In the genomic region with DNA sequence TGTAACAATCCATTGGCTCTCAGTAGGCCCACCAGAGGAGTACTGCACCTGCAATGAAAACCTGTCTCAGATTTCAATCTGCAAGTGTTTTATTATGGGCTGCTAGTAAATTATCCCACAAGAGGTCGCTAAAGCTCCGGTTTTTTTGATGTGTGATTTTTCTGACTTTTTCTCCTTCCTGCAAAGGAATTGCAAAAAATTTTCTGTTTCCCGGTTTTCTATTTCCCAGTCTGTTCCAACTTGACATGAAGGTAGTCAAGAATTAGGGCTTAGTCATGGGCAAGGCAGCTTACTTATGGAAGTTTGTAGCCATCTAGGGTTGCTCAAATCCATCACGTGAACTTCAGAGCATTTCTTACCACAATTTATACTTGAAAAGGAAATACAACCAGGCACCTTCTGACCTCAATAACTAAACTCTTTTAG, we compare ENCODE assay signal across 8 cellular contexts. TPM values are rescaled to one million over a fixed set of nuclear protein-coding genes. Genes with fewer than 3 reads are reported as not detected.
DNase-seq lines count a peak whose midpoint lies in the region; ATAC-seq, FAIRE-seq and TF ChIP-seq lines count a peak whose summit lies in the region.

No MANE protein-coding gene starts in this region.

- H3K27ac Mint-ChIP-seq in Calu3 (ENCODE audit: unreplicated experiment) (no peak overlapping the region), GM23338 (peak overlapping the region; percentile 57; the same call in 1 of the 2 replicates)

- H3K9me3 ChIP-seq in testis = no peaks in the 10 kb centered on the region

- H3K36me3 ChIP-seq in GM23338 (ENCODE audit: insufficient read depth) (no peaks in the 10 kb centered on the region), testis (ENCODE audit: low read depth, missing control alignments) (no peaks in the 10 kb centered on the region)

- DNase-seq in Calu3 (peak; percentile 8), GM23338 (ENCODE audit: low spot score) (peak; percentile 83), NCI-H446 treated with DMSO at 0.1 percent for 48 hours (lab: John Stamatoyannopoulos, UW) (peak; percentile 48), astrocyte of the cerebellum (ENCODE audit: low read depth) (peak; percentile 90), testis (no peak)

- in situ Hi-C loops in astrocyte of the cerebellum (cut with HindIII; ENCODE audit: low sequenced_read_pairs) = no loop called here

- no peak for TF ChIP-seq POLR2A in testis (IDR thresholded peaks at IDR 0.05)

- WGBS in testis, 2 donors = 8 to 10% methylated on average over 4 of the region's 4 CpGs

- no peaks in the 10 kb centered on the region for H3K27me3 ChIP-seq in GM23338 (ENCODE audit: insufficient read depth)
- H3K27me3 ChIP-seq in testis = no peaks in the 10 kb centered on the region

- H3K4me3 ChIP-seq in GM23338 = no peak overlapping the region
- no peak overlapping the region for H3K4me3 ChIP-seq in astrocyte of the cerebellum (ENCODE audit: low read depth, low read length)
- no peak overlapping the region for H3K4me3 ChIP-seq in testis

- H3K9me2 ChIP-seq in GM23338 (ENCODE audit: insufficient read depth) = no peaks in the 10 kb centered on the region; the same call in 1 of the 2 replicates

- intact Hi-C loops in Calu3 (cut with micrococcal nuclease; ENCODE audit: unreplicated experiment) = loop anchor here (5.0 to 10.0 kb wide), 4 partner anchors 129 to 389 kb away; no protein-coding TSS in a partner anchor
- intact Hi-C loops in testis (cut with DNase I; ENCODE audit: low total_unique reads) = loop anchor here (10.0 kb wide), 1 partner anchor 689 kb away; no protein-coding TSS in a partner anchor

- no peak for TF ChIP-seq CTCF in Calu3 (IDR thresholded peaks at IDR 0.05; ENCODE audit: unreplicated experiment)
- TF ChIP-seq CTCF in GM23338 (conservative IDR thresholded peaks at IDR 0.05; ENCODE audit: low read depth in 2 of 2) = peak; percentile 69 to 83
- peak; percentile 65 for TF ChIP-seq CTCF in astrocyte of the cerebellum (IDR thresholded peaks at IDR 0.05; ENCODE audit: low read depth, low read length, missing control alignments)
- TF ChIP-seq CTCF in testis (IDR thresholded peaks at IDR 0.05) = peak; percentile 38 to 71 (median 51)

- no peaks in the 10 kb centered on the region for H3F3A ChIP-seq in GM23338 (replicated peaks; ENCODE audit: low read depth)

- no peak overlapping the region for H3K4me2 ChIP-seq in GM23338

- no peaks in the 10 kb centered on the region for H3K4me1 Mint-ChIP-seq in Calu3 (ENCODE audit: low read depth, unreplicated experiment)
- H3K4me1 Mint-ChIP-seq in GM23338 = peaks cover 13% of the 10 kb centered on the region

- ATAC-seq in GM23338 (peak; percentile 81), GM21529 (IDR thresholded peaks at IDR 0.05; ENCODE audit: unreplicated experiment) (no peak), HG03342 (IDR thresholded peaks at IDR 0.05; ENCODE audit: unreplicated experiment) (no peak)

- CTCF ChIA-PET in Calu3 (lab: Charles Lee) = interaction anchor here (1.0 to 1.7 kb wide), 3 partner anchors 38 to 690 kb away, joined by 3 to 8 read pairs (median 4); no protein-coding TSS in a partner anchor

- H3K36me3 Mint-ChIP-seq in Calu3 (ENCODE audit: insufficient read depth, unreplicated experiment) (no peaks in the 10 kb centered on the region), GM23338 (ENCODE audit: low read depth) (no peaks in the 10 kb centered on the region)

- no peaks in the 10 kb centered on the region for H3K27me3 Mint-ChIP-seq in Calu3 (ENCODE audit: unreplicated experiment)
- H3K27me3 Mint-ChIP-seq in GM23338 (ENCODE audit: insufficient read depth, low read depth, poor library complexity) = no peaks in the 10 kb centered on the region

- no peaks in the 10 kb centered on the region for H4K20me1 ChIP-seq in GM23338 (replicated peaks; ENCODE audit: insufficient read depth)

- H3K4me1 ChIP-seq in GM23338 (ENCODE audit: insufficient read depth) = peaks cover 6% of the 10 kb centered on the region; the same call in 1 of the 2 replicates
- H3K4me1 ChIP-seq in testis = no peaks in the 10 kb centered on the region

- peak; percentile 96 for FAIRE-seq in islet of Langerhans (lab: Jason Lieb, UNC)

- H3K9me3 Mint-ChIP-seq in Calu3 (ENCODE audit: low read depth, unreplicated experiment) (no peaks in the 10 kb centered on the region), GM23338 (no peaks in the 10 kb centered on the region; the same call in 2 of the 3 replicates)

- BruUV-seq in Calu3 (replicated peaks; lab: Mats Ljungman, UMichigan) = no TSS peak

- no peak overlapping the region for H3K27ac ChIP-seq in GM23338 (ENCODE audit: low read depth)
- no peak overlapping the region for H3K27ac ChIP-seq in testis

- no peaks in the 10 kb centered on the region for H3K79me2 ChIP-seq in GM23338 (replicated peaks; ENCODE audit: insufficient read depth)

- no peak overlapping the region for H3K4me3 Mint-ChIP-seq in Calu3 (ENCODE audit: low read depth, unreplicated experiment)
- H3K4me3 Mint-ChIP-seq in GM23338 = no peak overlapping the region

- H2AFZ ChIP-seq in GM23338 = no peak overlapping the region

TF ChIP-seq in GM23338, 12 proteins besides CTCF, POLR2A, EP300 and RAD21:
- TF ChIP-seq ZNF114 (CRISPR knock-in tag; IDR thresholded peaks at IDR 0.05) (no peak), POLR2AphosphoS5 (IDR thresholded peaks at IDR 0.05; ENCODE audit: low read depth) (no peak), JUNB (IDR thresholded peaks at IDR 0.05; ENCODE audit: unreplicated experiment) (no peak)
- TF ChIP-seq, protein P1, sequence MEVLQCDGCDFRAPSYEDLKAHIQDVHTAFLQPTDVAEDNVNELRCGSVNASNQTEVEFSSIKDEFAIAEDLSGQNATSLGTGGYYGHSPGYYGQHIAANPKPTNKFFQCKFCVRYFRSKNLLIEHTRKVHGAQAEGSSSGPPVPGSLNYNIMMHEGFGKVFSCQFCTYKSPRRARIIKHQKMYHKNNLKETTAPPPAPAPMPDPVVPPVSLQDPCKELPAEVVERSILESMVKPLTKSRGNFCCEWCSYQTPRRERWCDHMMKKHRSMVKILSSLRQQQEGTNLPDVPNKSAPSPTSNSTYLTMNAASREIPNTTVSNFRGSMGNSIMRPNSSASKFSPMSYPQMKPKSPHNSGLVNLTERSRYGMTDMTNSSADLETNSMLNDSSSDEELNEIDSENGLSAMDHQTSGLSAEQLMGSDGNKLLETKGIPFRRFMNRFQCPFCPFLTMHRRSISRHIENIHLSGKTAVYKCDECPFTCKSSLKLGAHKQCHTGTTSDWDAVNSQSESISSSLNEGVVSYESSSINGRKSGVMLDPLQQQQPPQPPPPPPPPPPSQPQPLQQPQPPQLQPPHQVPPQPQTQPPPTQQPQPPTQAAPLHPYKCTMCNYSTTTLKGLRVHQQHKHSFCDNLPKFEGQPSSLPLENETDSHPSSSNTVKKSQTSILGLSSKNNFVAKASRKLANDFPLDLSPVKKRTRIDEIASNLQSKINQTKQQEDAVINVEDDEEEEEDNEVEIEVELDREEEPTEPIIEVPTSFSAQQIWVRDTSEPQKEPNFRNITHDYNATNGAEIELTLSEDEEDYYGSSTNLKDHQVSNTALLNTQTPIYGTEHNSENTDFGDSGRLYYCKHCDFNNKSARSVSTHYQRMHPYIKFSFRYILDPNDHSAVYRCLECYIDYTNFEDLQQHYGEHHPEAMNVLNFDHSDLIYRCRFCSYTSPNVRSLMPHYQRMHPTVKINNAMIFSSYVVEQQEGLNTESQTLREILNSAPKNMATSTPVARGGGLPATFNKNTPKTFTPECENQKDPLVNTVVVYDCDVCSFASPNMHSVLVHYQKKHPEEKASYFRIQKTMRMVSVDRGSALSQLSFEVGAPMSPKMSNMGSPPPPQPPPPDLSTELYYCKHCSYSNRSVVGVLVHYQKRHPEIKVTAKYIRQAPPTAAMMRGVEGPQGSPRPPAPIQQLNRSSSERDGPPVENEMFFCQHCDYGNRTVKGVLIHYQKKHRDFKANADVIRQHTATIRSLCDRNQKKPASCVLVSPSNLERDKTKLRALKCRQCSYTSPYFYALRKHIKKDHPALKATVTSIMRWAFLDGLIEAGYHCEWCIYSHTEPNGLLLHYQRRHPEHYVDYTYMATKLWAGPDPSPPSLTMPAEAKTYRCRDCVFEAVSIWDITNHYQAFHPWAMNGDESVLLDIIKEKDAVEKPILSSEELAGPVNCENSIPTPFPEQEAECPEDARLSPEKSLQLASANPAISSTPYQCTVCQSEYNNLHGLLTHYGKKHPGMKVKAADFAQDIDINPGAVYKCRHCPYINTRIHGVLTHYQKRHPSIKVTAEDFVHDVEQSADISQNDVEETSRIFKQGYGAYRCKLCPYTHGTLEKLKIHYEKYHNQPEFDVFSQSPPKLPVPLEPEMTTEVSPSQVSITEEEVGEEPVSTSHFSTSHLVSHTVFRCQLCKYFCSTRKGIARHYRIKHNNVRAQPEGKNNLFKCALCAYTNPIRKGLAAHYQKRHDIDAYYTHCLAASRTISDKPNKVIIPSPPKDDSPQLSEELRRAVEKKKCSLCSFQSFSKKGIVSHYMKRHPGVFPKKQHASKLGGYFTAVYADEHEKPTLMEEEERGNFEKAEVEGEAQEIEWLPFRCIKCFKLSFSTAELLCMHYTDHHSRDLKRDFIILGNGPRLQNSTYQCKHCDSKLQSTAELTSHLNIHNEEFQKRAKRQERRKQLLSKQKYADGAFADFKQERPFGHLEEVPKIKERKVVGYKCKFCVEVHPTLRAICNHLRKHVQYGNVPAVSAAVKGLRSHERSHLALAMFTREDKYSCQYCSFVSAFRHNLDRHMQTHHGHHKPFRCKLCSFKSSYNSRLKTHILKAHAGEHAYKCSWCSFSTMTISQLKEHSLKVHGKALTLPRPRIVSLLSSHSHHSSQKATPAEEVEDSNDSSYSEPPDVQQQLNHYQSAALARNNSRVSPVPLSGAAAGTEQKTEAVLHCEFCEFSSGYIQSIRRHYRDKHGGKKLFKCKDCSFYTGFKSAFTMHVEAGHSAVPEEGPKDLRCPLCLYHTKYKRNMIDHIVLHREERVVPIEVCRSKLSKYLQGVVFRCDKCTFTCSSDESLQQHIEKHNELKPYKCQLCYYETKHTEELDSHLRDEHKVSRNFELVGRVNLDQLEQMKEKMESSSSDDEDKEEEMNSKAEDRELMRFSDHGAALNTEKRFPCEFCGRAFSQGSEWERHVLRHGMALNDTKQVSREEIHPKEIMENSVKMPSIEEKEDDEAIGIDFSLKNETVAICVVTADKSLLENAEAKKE (CRISPR knock-in tag; IDR thresholded peaks at IDR 0.05) = no peak
- TF ChIP-seq, protein P2, sequence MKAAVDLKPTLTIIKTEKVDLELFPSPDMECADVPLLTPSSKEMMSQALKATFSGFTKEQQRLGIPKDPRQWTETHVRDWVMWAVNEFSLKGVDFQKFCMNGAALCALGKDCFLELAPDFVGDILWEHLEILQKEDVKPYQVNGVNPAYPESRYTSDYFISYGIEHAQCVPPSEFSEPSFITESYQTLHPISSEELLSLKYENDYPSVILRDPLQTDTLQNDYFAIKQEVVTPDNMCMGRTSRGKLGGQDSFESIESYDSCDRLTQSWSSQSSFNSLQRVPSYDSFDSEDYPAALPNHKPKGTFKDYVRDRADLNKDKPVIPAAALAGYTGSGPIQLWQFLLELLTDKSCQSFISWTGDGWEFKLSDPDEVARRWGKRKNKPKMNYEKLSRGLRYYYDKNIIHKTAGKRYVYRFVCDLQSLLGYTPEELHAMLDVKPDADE (IDR thresholded peaks at IDR 0.05) = no peak

RNA-seq across cellular contexts. Expression of a gene that starts 38.5 kb away (rescaled TPM):
- total RNA-seq in Calu3 (2022) (18.0 and 19.8 TPM in 2 replicates), testis (10 to 100 TPM; 56.4 to 93.1 TPM)
- total RNA-seq in GM23338 (2014; rRNA removed; shearing (Covaris generic)) = 17.5 and 19.8 TPM in 2 replicates
- polyA plus RNA-seq in GM23338 (2016; fragmentation: Nextera tagmentation; extraction: Ambion mirVana) (52.4 and 72.9 TPM in 2 replicates), testis (ENCODE audit: insufficient read depth, low read depth, low replicate concordance) (33.9 TPM)
